12 cellular contexts compared by ENCODE assay signal in the genomic region with DNA sequence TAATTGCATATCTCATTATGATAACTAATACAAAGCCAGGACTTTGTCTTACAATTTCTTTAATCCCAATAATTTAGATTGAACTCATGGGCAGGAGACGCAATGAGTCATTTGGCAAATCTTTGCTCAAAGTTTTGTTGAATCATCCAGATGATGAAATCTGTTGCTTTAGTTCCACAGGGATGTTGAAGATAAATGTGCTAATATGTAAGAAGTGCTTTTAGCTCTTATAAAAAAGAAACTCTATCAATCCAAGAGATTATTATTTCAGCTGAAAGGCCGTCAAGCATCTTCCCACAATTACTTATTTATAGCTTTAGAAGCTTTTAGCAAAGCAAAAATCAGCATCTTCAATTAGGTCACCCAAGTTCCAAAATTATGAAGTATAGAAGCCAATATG. TPM values are rescaled to one million over a fixed set of nuclear protein-coding genes. Genes with fewer than 3 reads are reported as not detected.
DNase-seq lines count a peak whose midpoint lies in the region; ATAC-seq, FAIRE-seq and TF ChIP-seq lines count a peak whose summit lies in the region.
"Had no signal": no experiment of that assay in that cellular context is flagged by ENCODE, and none has a peak within 500 bp of the region (broad histone marks: within the 10 kb centered on the region; RNA-seq: fewer than 3 reads in every experiment).

No MANE protein-coding gene starts in this region.

- no peak overlapping the region for H3K4me3 ChIP-seq in bronchial epithelial cell (ENCODE audit: low read depth, low read length)

- ATAC-seq in GM21447 (IDR thresholded peaks at IDR 0.05; ENCODE audit: unreplicated experiment) (no peak), HG03095 (IDR thresholded peaks at IDR 0.05; ENCODE audit: unreplicated experiment) (no peak)
- ATAC-seq: activated naive CD8-positive, alpha-beta T cell treated with anti-CD3 and anti-CD28 coated beads, Interleukin-2, amount 50 U/mL, for 24 hours; T-cell had no signal

- H3K36me3 ChIP-seq in bronchial epithelial cell (ENCODE audit: control insufficient read depth, insufficient read depth, low read length) = no peaks in the 10 kb centered on the region

- H3K27me3 ChIP-seq in bronchial epithelial cell (ENCODE audit: control insufficient read depth, insufficient read depth, low read length) = no peaks in the 10 kb centered on the region

- TF ChIP-seq CTCF in bronchial epithelial cell (IDR thresholded peaks at IDR 0.05; ENCODE audit: insufficient read depth, low read length, severe bottlenecking) = no peak

- FAIRE-seq in bronchial epithelial cell (lab: Jason Lieb, UNC) = no peak

- DNase-seq in AG08396 (ENCODE audit: low spot score) (peak; percentile 34), LHCN-M2 (ENCODE audit: low read depth) (peak; percentile 87), bronchial epithelial cell (ENCODE audit: low read depth) (peak; percentile 96), lung microvascular endothelial cell (ENCODE audit: low read depth in 2 of 2) (peak; percentile 20 to 88), NCI-H1105 (lab: John Stamatoyannopoulos, UW) (no peak), KBM-7 (no peak)
- DNase-seq: activated naive CD8-positive, alpha-beta T cell treated with anti-CD3 and anti-CD28 coated beads, Interleukin-2, amount 50 U/mL, for 24 hours; Kasumi-1; NCI-H526; T-cell had no signal

- in situ Hi-C loops in KBM-7 (cut with MboI; ENCODE audit: low pct_unique_long_range_greater_than_20kb, low sequenced_read_pairs) = no loop called here

RNA-seq across cellular contexts. Expression of a gene that starts 36.8 kb away (rescaled TPM):
- total RNA-seq in LHCN-M2 (2014; rRNA removed) (1.9 and 4.5 TPM in 2 replicates), bronchial epithelial cell (7.4 and 7.9 TPM in 2 replicates), lung microvascular endothelial cell (under 0.01 and 0.87 TPM in 2 replicates)
- 2.3 TPM for polyA plus RNA-seq in LHCN-M2 (2012)

Comparison
In these comparisons a context has a peak if more than half of its experiments do, and no peak if none do; other contexts are left out.
1. DNase-seq: peak in AG08396 (single experiment), LHCN-M2 (single experiment), bronchial epithelial cell (single experiment) and lung microvascular endothelial cell (2 of 2); none in NCI-H1105 (single experiment) and KBM-7 (single experiment).